8 cellular contexts compared by ENCODE assay signal in genomic region chr12:121578230-121579189, GRCh38. TPM values are rescaled to one million over a fixed set of nuclear protein-coding genes. Genes with fewer than 3 reads are reported as not detected.
DNase-seq lines count a peak whose midpoint lies in the region; ATAC-seq and TF ChIP-seq lines count a peak whose summit lies in the region.

No MANE protein-coding gene starts in this region.

- no peak overlapping the region for H3T11ph ChIP-seq in H9 (ENCODE audit: low read length)

- CTCF ChIA-PET in activated CD8-positive, alpha-beta T cell treated with anti-CD3 and anti-CD28 coated beads for 36 hours (lab: Charles Lee), result interaction anchor here (0.7 to 1.8 kb wide), 8 partner anchors 16 to 100 kb away, joined by 3 to 9 read pairs (median 4); partner anchors contain the start of gene ORAI1

- no peak overlapping the region for H2BK12ac ChIP-seq in H9 (ENCODE audit: insufficient read length, low read depth, low read length)

- H3K27ac ChIP-seq in H9 (ENCODE audit: insufficient read length, low read depth, low read length) (peak overlapping the region; percentile 93), fibroblast of lung (ENCODE audit: insufficient read depth, low read length) (peak overlapping the region; percentile 90), neural progenitor cell (peak overlapping the region; percentile 97)

- H3K14ac ChIP-seq in H9 (ENCODE audit: insufficient read depth, low read length), result peak overlapping the region; percentile 81

- H3K4me2 ChIP-seq in H9 (ENCODE audit: insufficient read depth, insufficient read length, low read length) (peak overlapping the region; percentile 71), fibroblast of lung (ENCODE audit: extremely low read depth, insufficient read depth, low read length) (peak overlapping the region; percentile 89), neural progenitor cell (peak overlapping the region; percentile 99)

- peak overlapping the region; percentile 97 to 100 (median 100) for H3K27ac Mint-ChIP-seq in H9
- peak overlapping the region; percentile 63 for H3K27ac Mint-ChIP-seq in activated CD8-positive, alpha-beta T cell treated with anti-CD3 and anti-CD28 coated beads for 36 hours
- H3K27ac Mint-ChIP-seq in neural progenitor cell, result peak overlapping the region; percentile 100

- TF ChIP-seq CTCF in H9 (conservative IDR thresholded peaks at IDR 0.05) (no peak), fibroblast of lung (conservative IDR thresholded peaks at IDR 0.05 in 1 of 2, IDR thresholded peaks at IDR 0.05 in 1 of 2; ENCODE audit: low read depth in 1 of 2, low read length in 2 of 2) (no peak), neural progenitor cell (IDR thresholded peaks at IDR 0.05) (no peak)
- TF ChIP-seq CTCF in activated CD8-positive, alpha-beta T cell treated with anti-CD3 and anti-CD28 coated beads for 36 hours (IDR thresholded peaks at IDR 0.05), result no peak

- H3K36me3 ChIP-seq in fibroblast of lung (ENCODE audit: control insufficient read depth, insufficient read depth, low read length) (peaks cover 2% of the 10 kb centered on the region), neural progenitor cell (peaks cover 4% of the 10 kb centered on the region)

- peak; percentile 66 for DNase-seq in H9
- peak; percentile 41 for DNase-seq in activated CD8-positive, alpha-beta T cell treated with anti-CD3 and anti-CD28 coated beads for 36 hours
- peak in 1 of 2 donors; percentile 42 for DNase-seq in fibroblast of lung (ENCODE audit: low read depth in 2 of 2)
- DNase-seq in neural progenitor cell (ENCODE audit: low spot score), result peak; percentile 68
- no peak for DNase-seq in A172 (ENCODE audit: low spot score)
- DNase-seq in NCI-H524 (lab: John Stamatoyannopoulos, UW), result no peak

- POLR2A ChIA-PET in activated CD8-positive, alpha-beta T cell treated with anti-CD3 and anti-CD28 coated beads for 36 hours (lab: Charles Lee), result interaction anchor here (0.7 to 4.0 kb wide), 9 partner anchors 10 to 1286 kb away, joined by 3 to 28 read pairs (median 3); partner anchors contain the start of genes ORAI1 and RNU4-1

- H3K4me3 Mint-ChIP-seq in H9 (peak overlapping the region; percentile 79 to 98), neural progenitor cell (peak overlapping the region; percentile 97)
- H3K4me3 Mint-ChIP-seq in activated CD8-positive, alpha-beta T cell treated with anti-CD3 and anti-CD28 coated beads for 36 hours, result peak overlapping the region; percentile 97

- no peak overlapping the region for H2AFZ ChIP-seq in H9 (ENCODE audit: low read length)
- H2AFZ ChIP-seq in fibroblast of lung (ENCODE audit: low read length), result peak overlapping the region; percentile 64
- H2AFZ ChIP-seq in neural progenitor cell (replicated peaks), result no peak overlapping the region

- H3K4me1 Mint-ChIP-seq in H9 (peaks cover 51 to 53% of the 10 kb centered on the region in 2 experiments), neural progenitor cell (peaks cover 57% of the 10 kb centered on the region)
- peaks cover 28% of the 10 kb centered on the region for H3K4me1 Mint-ChIP-seq in activated CD8-positive, alpha-beta T cell treated with anti-CD3 and anti-CD28 coated beads for 36 hours (ENCODE audit: low read depth)

- H3K23me2 ChIP-seq in H9 (ENCODE audit: insufficient read length, low read depth, low read length, poor library complexity, severe bottlenecking), result peaks cover 41% of the 10 kb centered on the region

- peaks cover 82% of the 10 kb centered on the region for H3F3A ChIP-seq in neural progenitor cell (ENCODE audit: low read depth)

- no CpG with 5 or more reads among the region's 77 CpGs for WGBS in H9 (ENCODE audit: extremely low coverage, insufficient read length, low lambda C conversion rate)

- no peaks in the 10 kb centered on the region for H4K20me1 ChIP-seq in H9 (ENCODE audit: control insufficient read depth, insufficient read depth, insufficient read length)
- no peaks in the 10 kb centered on the region for H4K20me1 ChIP-seq in fibroblast of lung (ENCODE audit: control insufficient read depth, extremely low read depth, insufficient read depth, low read length)
- H4K20me1 ChIP-seq in neural progenitor cell (ENCODE audit: low read depth), result peaks cover 28% of the 10 kb centered on the region

- H3K79me1 ChIP-seq in H9 (ENCODE audit: insufficient read depth, low read depth, low read length, poor library complexity, severe bottlenecking), result no peaks in the 10 kb centered on the region

- H3K4me1 ChIP-seq in H9 (ENCODE audit: insufficient read depth, low read length) (peaks cover 6% of the 10 kb centered on the region; the same call in 1 of the 2 replicates), fibroblast of lung (ENCODE audit: control insufficient read depth, extremely low read depth, insufficient read depth, low read length) (peaks cover 29% of the 10 kb centered on the region), neural progenitor cell (peaks cover 41% of the 10 kb centered on the region)

- H3K23ac ChIP-seq in H9 (ENCODE audit: insufficient read length, low read depth, low read length), result no peak overlapping the region

- H3K27me3 Mint-ChIP-seq in H9 (ENCODE audit: low read depth) (no peaks in the 10 kb centered on the region), neural progenitor cell (ENCODE audit: insufficient read depth, low read depth) (peaks cover 7% of the 10 kb centered on the region)
- no peaks in the 10 kb centered on the region for H3K27me3 Mint-ChIP-seq in activated CD8-positive, alpha-beta T cell treated with anti-CD3 and anti-CD28 coated beads for 36 hours

- H3K9ac ChIP-seq in H9 (ENCODE audit: extremely low read depth, insufficient read length, low read length) (peak overlapping the region; percentile 67), fibroblast of lung (ENCODE audit: insufficient read depth, low read length) (peak overlapping the region; percentile 61), neural progenitor cell (peak overlapping the region; percentile 82)

- H2BK5ac ChIP-seq in H9 (ENCODE audit: insufficient read length, low read length), result peak overlapping the region; percentile 9

- no peak overlapping the region for H2AK5ac ChIP-seq in H9 (ENCODE audit: insufficient read length, low read length)

- H3K27me3 ChIP-seq in H9 (ENCODE audit: insufficient read depth, low read length), result no peaks in the 10 kb centered on the region
- H3K27me3 ChIP-seq in fibroblast of lung (ENCODE audit: control insufficient read depth, insufficient read depth, low read length), result no peaks in the 10 kb centered on the region
- no peaks in the 10 kb centered on the region for H3K27me3 ChIP-seq in neural progenitor cell

- H3K9me3 Mint-ChIP-seq in H9 (no peaks in the 10 kb centered on the region), neural progenitor cell (no peaks in the 10 kb centered on the region)
- H3K9me3 Mint-ChIP-seq in activated CD8-positive, alpha-beta T cell treated with anti-CD3 and anti-CD28 coated beads for 36 hours, result no peaks in the 10 kb centered on the region

- peak overlapping the region; percentile 87 for H3K18ac ChIP-seq in H9 (ENCODE audit: insufficient read length, low read depth, low read length)

- no peak overlapping the region for H2BK120ac ChIP-seq in H9 (ENCODE audit: low read depth, low read length, poor library complexity, severe bottlenecking)

- H2BK20ac ChIP-seq in H9 (ENCODE audit: low read depth, low read length, poor library complexity, severe bottlenecking), result no peak overlapping the region

- no peak overlapping the region for H4K8ac ChIP-seq in H9 (replicated peaks; ENCODE audit: insufficient read length, low read depth, low read length)

- H3K9me3 ChIP-seq in H9 (ENCODE audit: control insufficient read depth, low read depth, low read length) (no peaks in the 10 kb centered on the region), fibroblast of lung (ENCODE audit: control insufficient read depth, insufficient read depth, low read depth, low read length) (no peaks in the 10 kb centered on the region), neural progenitor cell (ENCODE audit: low read depth) (no peaks in the 10 kb centered on the region)

- no peak overlapping the region for H2BK15ac ChIP-seq in H9 (ENCODE audit: low read depth, low read length)

- H3K36me3 Mint-ChIP-seq in H9 (ENCODE audit: insufficient read depth in 1 of 3, low read depth in 3 of 3), result peaks cover 23 to 29% (median 26%) of the 10 kb centered on the region in 3 experiments
- H3K36me3 Mint-ChIP-seq in activated CD8-positive, alpha-beta T cell treated with anti-CD3 and anti-CD28 coated beads for 36 hours (ENCODE audit: low read depth), result peaks cover 8% of the 10 kb centered on the region
- H3K36me3 Mint-ChIP-seq in neural progenitor cell, result peaks cover 8% of the 10 kb centered on the region

- ATAC-seq in activated CD8-positive, alpha-beta T cell treated with anti-CD3 and anti-CD28 coated beads for 36 hours, result no peak
- no peak for ATAC-seq in GM19023 (IDR thresholded peaks at IDR 0.05; ENCODE audit: unreplicated experiment)
- ATAC-seq in HG03432 (IDR thresholded peaks at IDR 0.05; ENCODE audit: unreplicated experiment), result no peak

- intact Hi-C loops in activated CD8-positive, alpha-beta T cell treated with anti-CD3 and anti-CD28 coated beads for 36 hours (cut with micrococcal nuclease), result no loop called here

- peak overlapping the region; percentile 56 for H4K91ac ChIP-seq in H9 (ENCODE audit: insufficient read length, low read depth, low read length)

- peak overlapping the region; percentile 56 to 67 (median 62) for H3K4me3 ChIP-seq in fibroblast of lung (replicated peaks in 1 of 4; ENCODE audit: control extremely low read depth in 1 of 4, insufficient read depth in 1 of 4, low read depth in 3 of 4, low read length in 4 of 4)
- H3K4me3 ChIP-seq in neural progenitor cell, result peak overlapping the region; percentile 94

- H3K4ac ChIP-seq in H9 (ENCODE audit: low read depth, low read length), result no peak overlapping the region; the same call in 1 of the 2 replicates

- H3K79me2 ChIP-seq in H9 (ENCODE audit: insufficient read depth, low read length) (peaks cover 9% of the 10 kb centered on the region; the same call in 1 of the 2 replicates), fibroblast of lung (ENCODE audit: control insufficient read depth, insufficient read depth, low read length) (peaks cover 9% of the 10 kb centered on the region), neural progenitor cell (ENCODE audit: low read depth) (peaks cover 94% of the 10 kb centered on the region)

- no peak overlapping the region for H4K5ac ChIP-seq in H9 (ENCODE audit: insufficient read length, low read depth, low read length)

- H3K56ac ChIP-seq in H9 (ENCODE audit: insufficient read length, low read depth, low read length), result no peak overlapping the region

RNA-seq across cellular contexts. Expression of gene KDM2B, which starts 2.3 kb away (rescaled TPM):
- total RNA-seq in H9 (2021) (137 and 143 TPM in 2 replicates), fibroblast of lung (13.1 and 21.6 TPM in 2 replicates), neural progenitor cell (ENCODE audit: low replicate concordance) (85.3 and 158 TPM in 2 replicates)
- 10 to 100 TPM; 61.0 to 61.7 TPM for total RNA-seq in activated CD8-positive, alpha-beta T cell treated with anti-CD3 and anti-CD28 coated beads for 36 hours
- polyA plus RNA-seq in fibroblast of lung, result 9.8 and 18.7 TPM in 2 replicates
- 12.3 and 20.7 TPM in 2 replicates for polyA plus RNA-seq in fibroblast of lung (2012)
- 99.6 and 117 TPM in 2 replicates for polyA minus RNA-seq in fibroblast of lung (ENCODE audit: low replicate concordance)
- 27.7 and 37.2 TPM in 2 replicates for total RNA-seq in A172 (2014; rRNA removed; shearing (Covaris generic))

RNA-seq across cellular contexts. Expression of gene ORAI1, which starts 47.8 kb away (rescaled TPM):
- total RNA-seq in H9 (2021), result 24.7 and 26.3 TPM in 2 replicates
- total RNA-seq in activated CD8-positive, alpha-beta T cell treated with anti-CD3 and anti-CD28 coated beads for 36 hours, result 10 to 100 TPM; 37.0 to 38.1 TPM
- 5.6 and 8.1 TPM in 2 replicates for total RNA-seq in fibroblast of lung
- 7.4 and 13.0 TPM in 2 replicates for polyA plus RNA-seq in fibroblast of lung
- polyA plus RNA-seq in fibroblast of lung (2012), result 14.4 and 25.9 TPM in 2 replicates
- 14.4 and 16.0 TPM in 2 replicates for polyA minus RNA-seq in fibroblast of lung (ENCODE audit: low replicate concordance)
- total RNA-seq in neural progenitor cell (ENCODE audit: low replicate concordance), result 8.0 and 10.6 TPM in 2 replicates
- total RNA-seq in A172 (2014; rRNA removed; shearing (Covaris generic)), result 10.4 and 13.2 TPM in 2 replicates

Comparison
In these comparisons a context has a peak if more than half of its experiments do, and no peak if none do; other contexts are left out.
1. DNase-seq: peak in H9 (single experiment), activated CD8-positive, alpha-beta T cell treated with anti-CD3 and anti-CD28 coated beads for 36 hours (single experiment) and neural progenitor cell (single experiment); none in A172 (single experiment) and NCI-H524 (0 of 2).
2. Peak in every context shown above with its lines, with median percentiles within 50 percentile points of each other: H3K27ac ChIP-seq, H3K4me2 ChIP-seq, H3K9ac ChIP-seq, H3K27ac Mint-ChIP-seq and H3K4me3 Mint-ChIP-seq.